In genomic region chr13:78201411-78201810, GRCh38 we compare ENCODE assay signal across 22 cellular contexts.
A peak's percentile ranks its signal among the peaks of the same experiment; 100 is the strongest.
DNase-seq lines count a peak whose midpoint lies in the region; ATAC-seq and TF ChIP-seq lines count a peak whose summit lies in the region.
"Had no signal": no experiment of that assay in that cellular context is flagged by ENCODE, and none has a peak within 500 bp of the region (broad histone marks: within the 10 kb centered on the region; RNA-seq: fewer than 3 reads in every experiment).

No MANE protein-coding gene starts in this region.

- no TSS peak for BruUV-seq in Caco-2 (replicated peaks; lab: Mats Ljungman, UMichigan)

- ATAC-seq in GM18499 (IDR thresholded peaks at IDR 0.05; ENCODE audit: insufficient read depth, unreplicated experiment), result peak; percentile 65
- ATAC-seq in GM19468 (IDR thresholded peaks at IDR 0.05; ENCODE audit: extremely low read depth, unreplicated experiment), result peak; percentile 55
- ATAC-seq in HG02852 (IDR thresholded peaks at IDR 0.05; ENCODE audit: unreplicated experiment), result peak; percentile 75
- peak; percentile 49 for ATAC-seq in HG03571 (IDR thresholded peaks at IDR 0.05; ENCODE audit: unreplicated experiment)
- no peak for ATAC-seq in naive thymus-derived CD8-positive, alpha-beta T cell
- ATAC-seq: left ventricle myocardium superior, natural killer cell, Right ventricle myocardium inferior had no signal

- no peak for TF ChIP-seq CTCF in Caco-2 (IDR thresholded peaks at IDR 0.05; ENCODE audit: insufficient read depth in 1 of 2, low read depth in 1 of 2, low read length in 1 of 2, severe bottlenecking in 1 of 2, unreplicated experiment in 1 of 2)
- no peak for TF ChIP-seq CTCF in tibial nerve (IDR thresholded peaks at IDR 0.05)

- H3K36me3 Mint-ChIP-seq in Caco-2 (ENCODE audit: insufficient read depth, unreplicated experiment), result no peaks in the 10 kb centered on the region
- H3K36me3 Mint-ChIP-seq in naive thymus-derived CD8-positive, alpha-beta T cell, result no peaks in the 10 kb centered on the region
- H3K36me3 Mint-ChIP-seq: natural killer cell had no signal

- H3K4me3 Mint-ChIP-seq in Caco-2 (ENCODE audit: unreplicated experiment), result no peak overlapping the region
- no peak overlapping the region for H3K4me3 Mint-ChIP-seq in naive thymus-derived CD8-positive, alpha-beta T cell
- H3K4me3 Mint-ChIP-seq: natural killer cell had no signal

- H3K9me3 Mint-ChIP-seq in Caco-2 (ENCODE audit: unreplicated experiment), result no peaks in the 10 kb centered on the region
- peaks cover 0 to 2% (median 0%) of the 10 kb centered on the region in 9 donors for H3K9me3 Mint-ChIP-seq in naive thymus-derived CD8-positive, alpha-beta T cell
- H3K9me3 Mint-ChIP-seq: activated T-helper 2 cell treated with anti-CD3 and anti-CD28 coated beads, Interferon-gamma antibody, Interleukin-2, Interleukin-4, amounts not matched to agents 10 μg/mL and 5 μg/mL and 100 μg/mL, durations not matched to agents 14 hours and 24 hours and 36 hours had no signal

- H3K4me3 ChIP-seq in Caco-2 (ENCODE audit: low read depth, low read length), result no peak overlapping the region
- H3K4me3 ChIP-seq in tibial nerve, result no peak overlapping the region
- H3K4me3 ChIP-seq: right atrium auricular region had no signal

- POLR2A ChIA-PET in Caco-2 (lab: Charles Lee), result no interaction called here
- POLR2A ChIA-PET in naive thymus-derived CD8-positive, alpha-beta T cell (lab: Charles Lee), result no interaction called here

- no peak overlapping the region for H3K27ac ChIP-seq in tibial nerve
- H3K27ac ChIP-seq: right atrium auricular region had no signal

- no peak overlapping the region for H3K27ac Mint-ChIP-seq in Caco-2 (ENCODE audit: unreplicated experiment)
- H3K27ac Mint-ChIP-seq in naive thymus-derived CD8-positive, alpha-beta T cell, result no peak overlapping the region
- H3K27ac Mint-ChIP-seq: activated T-helper 2 cell treated with anti-CD3 and anti-CD28 coated beads, Interferon-gamma antibody, Interleukin-2, Interleukin-4, amounts not matched to agents 10 μg/mL and 5 μg/mL and 100 μg/mL, durations not matched to agents 14 hours and 24 hours and 36 hours; natural killer cell had no signal

- intact Hi-C loops in Caco-2 (cut with micrococcal nuclease; ENCODE audit: unreplicated experiment), result no loop called here

- H3K36me3 ChIP-seq in Caco-2 (ENCODE audit: control insufficient read depth, insufficient read depth, low read length) (no peaks in the 10 kb centered on the region), tibial nerve (no peaks in the 10 kb centered on the region)
- H3K36me3 ChIP-seq: right atrium auricular region had no signal

- no peaks in the 10 kb centered on the region for H3K4me1 Mint-ChIP-seq in Caco-2 (ENCODE audit: low read depth, unreplicated experiment)
- H3K4me1 Mint-ChIP-seq in naive thymus-derived CD8-positive, alpha-beta T cell, result no peaks in the 10 kb centered on the region
- H3K4me1 Mint-ChIP-seq: natural killer cell had no signal

- WGBS in tibial nerve, 2 donors, result 75 to 82% methylated on average over 3 of the region's 3 CpGs

- no peaks in the 10 kb centered on the region for H3K27me3 Mint-ChIP-seq in Caco-2 (ENCODE audit: insufficient read depth, unreplicated experiment)
- H3K27me3 Mint-ChIP-seq in naive thymus-derived CD8-positive, alpha-beta T cell, result peaks cover 2 to 18% (median 6%) of the 10 kb centered on the region in 5 donors

- no peak for TF ChIP-seq POLR2A in tibial nerve (IDR thresholded peaks at IDR 0.05)

- no peaks in the 10 kb centered on the region for H3K9me3 ChIP-seq in Caco-2
- H3K9me3 ChIP-seq in tibial nerve, result no peaks in the 10 kb centered on the region
- H3K9me3 ChIP-seq: right atrium auricular region had no signal

- CTCF ChIA-PET in Caco-2 (lab: Charles Lee), result no interaction called here

- DNase-seq in Caco-2 (no peak), tibial nerve (ENCODE audit: low spot score in 2 of 2) (no peak), NOMO-1 treated with dmso at 0.1 percent for 144 hours (lab: John Stamatoyannopoulos, UW; ENCODE audit: unreplicated experiment) (no peak)
- DNase-seq in naive thymus-derived CD8-positive, alpha-beta T cell, result no peak
- DNase-seq: activated CD4-positive, alpha-beta T cell treated with anti-CD3 and anti-CD28 coated beads, Interleukin-2, amount 50 U/mL, for 4 hours; aorta; erythroblast; H7; left ventricle myocardium superior; natural killer cell; NCI-H2029; NCI-H774; stimulated activated CD4-positive, alpha-beta T cell treated with anti-CD3 and anti-CD28 coated beads, Interleukin-1b, Interleukin-23, amount 100 ng/mL, for 48 hours; stimulated activated CD8-positive, alpha-beta memory T cell treated with anti-CD3 and anti-CD28 coated beads, Interleukin-4, amount 100 ng/mL, for 48 hours; T-helper 9 cell had no signal

- no peaks in the 10 kb centered on the region for H3K27me3 ChIP-seq in Caco-2 (replicated peaks; ENCODE audit: control insufficient read depth, insufficient read depth, low read length)
- H3K27me3 ChIP-seq in tibial nerve, result no peaks in the 10 kb centered on the region
- H3K27me3 ChIP-seq: right atrium auricular region had no signal

- H3K4me1 ChIP-seq in Caco-2, result no peaks in the 10 kb centered on the region
- H3K4me1 ChIP-seq in tibial nerve, result no peaks in the 10 kb centered on the region
- H3K4me1 ChIP-seq: right atrium auricular region had no signal

- no peak for TF ChIP-seq EP300 in tibial nerve (IDR thresholded peaks at IDR 0.05)

Comparison
In these comparisons a context has a peak if more than half of its experiments do, and no peak if none do; other contexts are left out.
1. ATAC-seq: peak in GM18499 (single experiment), GM19468 (single experiment), HG02852 (single experiment) and HG03571 (single experiment); none in naive thymus-derived CD8-positive, alpha-beta T cell (0 of 2).